ENCODE assay signal across 1 cellular context in genomic region chr13:66509176-66509575, GRCh38.
TF ChIP-seq lines count a peak whose summit lies in the region.

No MANE protein-coding gene starts in this region.

TF ChIP-seq in IMR-90, 13 proteins besides CTCF, POLR2A, EP300 and RAD21 (continued from another document):
- no peak for TF ChIP-seq NFE2L2 (IDR thresholded peaks at IDR 0.05; ENCODE audit: low read depth, low read length)
- TF ChIP-seq FOS (IDR thresholded peaks at IDR 0.05; ENCODE audit: low read depth, low read length): no peak
- no peak for TF ChIP-seq CHD1 (IDR thresholded peaks at IDR 0.05; ENCODE audit: low read depth, low read length)
